Comparison of ENCODE assay signal across 9 cellular contexts in genomic region chr1:236066828-236067386, GRCh38. TPM values are rescaled to one million over a fixed set of nuclear protein-coding genes. Genes with fewer than 3 reads are reported as not detected.
DNase-seq lines count a peak whose midpoint lies in the region; ATAC-seq, FAIRE-seq and TF ChIP-seq lines count a peak whose summit lies in the region.
"Had no signal": no experiment of that assay in that cellular context is flagged by ENCODE, and none has a peak within 500 bp of the region (broad histone marks: within the 10 kb centered on the region; RNA-seq: fewer than 3 reads in every experiment).

No MANE protein-coding gene starts in this region.

- H3K27ac Mint-ChIP-seq in CD14-positive monocyte, result peak overlapping the region; percentile 89 to 97 (median 94)

- peaks cover 18 to 32% (median 30%) of the 10 kb centered on the region in 3 donors for H3K27me3 Mint-ChIP-seq in CD14-positive monocyte (ENCODE audit: low read depth in 3 of 3)

- no peak for FAIRE-seq in frontal cortex (lab: Jason Lieb, UNC)
- FAIRE-seq: bronchial epithelial cell had no signal

- TF ChIP-seq CTCF in CD14-positive monocyte (IDR thresholded peaks at IDR 0.05), result no peak
- no peak for TF ChIP-seq CTCF in right atrium auricular region (IDR thresholded peaks at IDR 0.05)

- DNase-seq in CD14-positive monocyte (ENCODE audit: low spot score) (peak; percentile 90), KG1 (lab: John Stamatoyannopoulos, UW) (peak; percentile 45), right atrium auricular region (ENCODE audit: low spot score) (peak; percentile 77), SK-N-DZ (ENCODE audit: low spot score) (no peak), frontal cortex (ENCODE audit: low spot score in 2 of 2) (no peak)
- peak; percentile 61 for DNase-seq in activated CD8-positive, alpha-beta memory T cell treated with anti-CD3 and anti-CD28 coated beads, Interleukin-2, amount 50 U/mL, for 4 hours
- peak; percentile 51 for DNase-seq in stimulated activated CD8-positive, alpha-beta memory T cell treated with anti-CD3 and anti-CD28 coated beads, Interleukin-12 subunit alpha, Interleukin-12 subunit beta, amount 100 ng/mL, for 1 hour (ENCODE audit: low read depth)

- H3K4me3 Mint-ChIP-seq in CD14-positive monocyte, result peak overlapping the region; percentile 53 to 81

- intact Hi-C loops in CD14-positive monocyte (cut with micrococcal nuclease), result no loop called here

- peaks cover 0 to 18% of the 10 kb centered on the region in 2 donors for H3K9me3 ChIP-seq in right atrium auricular region

- H3K27ac ChIP-seq in right atrium auricular region, result peak overlapping the region; percentile 99

- no peaks in the 10 kb centered on the region for H3K27me3 ChIP-seq in right atrium auricular region

- ATAC-seq in GM21423 (IDR thresholded peaks at IDR 0.05; ENCODE audit: unreplicated experiment), result peak; percentile 73

- peaks cover 2 to 13% (median 3%) of the 10 kb centered on the region in 7 donors for H3K9me3 Mint-ChIP-seq in CD14-positive monocyte

- peaks cover 8% of the 10 kb centered on the region for H3K36me3 ChIP-seq in right atrium auricular region

- peaks cover 0 to 11% of the 10 kb centered on the region in 2 donors for H3K36me3 Mint-ChIP-seq in CD14-positive monocyte

- peak overlapping the region; percentile 28 to 90 for H3K4me3 ChIP-seq in right atrium auricular region

- H3K4me1 Mint-ChIP-seq in CD14-positive monocyte, result peaks cover 40% of the 10 kb centered on the region

- H3K4me1 ChIP-seq in right atrium auricular region, result peaks cover 0 to 45% of the 10 kb centered on the region in 2 donors

RNA-seq across cellular contexts. Expression of gene NID1, which starts 2.0 kb away (rescaled TPM):
- 10 to 100 TPM in 1 of 2 donors, 1 to 10 TPM in 1; 6.8 to 14.4 TPM for polyA plus RNA-seq in CD14-positive monocyte
- total RNA-seq in right atrium auricular region (100 to 1,000 TPM in 1 of 2 donors, 10 to 100 TPM in 1; 95.1 to 112 TPM), frontal cortex (11.0 TPM)
- polyA plus RNA-seq in SK-N-DZ (2014; cell fraction: cytosol; rRNA removed), result 0.14 and 0.27 TPM in 2 replicates
- polyA plus RNA-seq in SK-N-DZ (2014; cell fraction: nucleus; rRNA removed), result not detected in 2 replicates

Comparison
In these comparisons a context has a peak if more than half of its experiments do, and no peak if none do; other contexts are left out.
1. DNase-seq: peak in CD14-positive monocyte (single experiment), KG1 (single experiment), activated CD8-positive, alpha-beta memory T cell treated with anti-CD3 and anti-CD28 coated beads, Interleukin-2, amount 50 U/mL, for 4 hours (single experiment), right atrium auricular region (single experiment) and stimulated activated CD8-positive, alpha-beta memory T cell treated with anti-CD3 and anti-CD28 coated beads, Interleukin-12 subunit alpha, Interleukin-12 subunit beta, amount 100 ng/mL, for 1 hour (single experiment); none in SK-N-DZ (single experiment) and frontal cortex (0 of 2).